In the genomic region with DNA sequence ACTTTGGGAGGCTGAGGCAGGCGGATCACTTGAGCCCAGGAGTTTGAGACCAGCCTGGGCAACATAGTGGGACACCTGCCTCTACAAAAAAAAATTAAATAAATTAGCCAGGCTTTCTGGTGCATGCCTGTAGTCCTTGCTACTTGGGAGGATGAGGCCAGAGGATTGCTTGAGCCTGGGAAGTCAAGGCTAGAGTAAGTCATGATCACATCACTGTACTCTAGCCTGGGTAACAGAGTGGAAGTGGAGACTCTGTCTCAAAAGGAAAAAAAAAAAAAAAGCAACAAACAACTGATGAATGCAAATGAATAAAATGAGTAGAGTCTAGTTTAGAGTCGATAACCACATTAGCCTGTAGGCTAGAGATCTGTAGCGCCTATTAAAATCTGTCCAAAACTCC, we compare ENCODE assay signal across 28 cellular contexts. TPM values are rescaled to one million over a fixed set of nuclear protein-coding genes. Genes with fewer than 3 reads are reported as not detected.
DNase-seq lines count a peak whose midpoint lies in the region; ATAC-seq, FAIRE-seq and TF ChIP-seq lines count a peak whose summit lies in the region.
"Had no signal": no experiment of that assay in that cellular context is flagged by ENCODE, and none has a peak within 500 bp of the region (broad histone marks: within the 10 kb centered on the region; RNA-seq: fewer than 3 reads in every experiment).

No MANE protein-coding gene starts in this region.

- H3K9me2 ChIP-seq in SK-N-SH, result no peaks in the 10 kb centered on the region

- no peak overlapping the region for H3K4me2 ChIP-seq in SK-N-SH
- H3K4me2 ChIP-seq in K562 (ENCODE audit: insufficient read depth, low read length), result no peak overlapping the region
- H3K4me2 ChIP-seq: GM23338 had no signal

- H3K27ac ChIP-seq in SK-N-SH (ENCODE audit: low read depth in 2 of 2, low read length in 1 of 2) (peak overlapping the region in 1 of 2 experiments; percentile 87; a peak in 2 of 4 replicates), K562 (ENCODE audit: extremely low read depth, low read depth, low read length) (peak overlapping the region; percentile 91; the same call in 2 of the 3 replicates), upper lobe of right lung (no peak overlapping the region)
- H3K27ac ChIP-seq: 22Rv1, right atrium auricular region, thoracic aorta had no signal

- CTCF ChIA-PET in SK-N-SH (lab: Yijun Ruan, JAX) (no interaction called here), K562 (lab: Yijun Ruan, JAX; ENCODE audit: low intra/inter-chr PET ratio) (no interaction called here)

- H4K20me1 ChIP-seq in SK-N-SH (ENCODE audit: insufficient read depth), result no peaks in the 10 kb centered on the region
- H4K20me1 ChIP-seq in K562 (replicated peaks; ENCODE audit: control insufficient read depth, insufficient read depth, low read length), result no peaks in the 10 kb centered on the region

- H3K79me2 ChIP-seq in SK-N-SH (ENCODE audit: insufficient read depth), result peaks cover 21% of the 10 kb centered on the region
- peaks cover 26% of the 10 kb centered on the region for H3K79me2 ChIP-seq in K562 (ENCODE audit: control insufficient read depth, insufficient read depth, low read length)

- H3F3A ChIP-seq in SK-N-SH (replicated peaks; ENCODE audit: insufficient read depth), result peaks cover 62% of the 10 kb centered on the region

- ATAC-seq in SK-N-SH treated with all-trans-retinoic acid at 6 μM for 48 hours (no peak), K562 (no peak), upper lobe of right lung (no peak)
- ATAC-seq: GM23338; left ventricle myocardium superior; natural killer cell treated with Interleukin-12 subunit alpha and Interleukin-12 subunit beta and Interleukin-15 and Interleukin-18, amount 100 ng/mL, for 72 hours; pancreas; stimulated activated memory B cell treated with anti-CD40 and anti-IgM and Interleukin-4, amounts not matched to agents 10 μg/mL and 1 μg/mL and 100 μg/mL, for 72 hours; WTC11 had no signal

- no peak for DNase-seq in SK-N-SH
- peak in 1 of 4 experiments; percentile 49 for DNase-seq in K562 (ENCODE audit: extremely low read depth in 1 of 4, low spot score in 3 of 4)
- peak; percentile 80 for DNase-seq in kidney tubule cell (ENCODE audit: low spot score)
- DNase-seq in 8988T, result no peak
- DNase-seq in GM13976 (ENCODE audit: low spot score), result no peak
- DNase-seq in upper lobe of right lung, result no peak
- no peak for DNase-seq in SK-N-DZ (ENCODE audit: low spot score)
- DNase-seq: activated naive CD8-positive, alpha-beta T cell treated with anti-CD3 and anti-CD28 coated beads for 36 hours; CD4-positive, alpha-beta T cell; cerebellar nuclear complex; foreskin melanocyte; hippocampal formation; immature natural killer cell; left ventricle myocardium superior; NCI-H1105; NCI-H1930; NCI-H69; pancreas; stimulated activated CD4-positive, alpha-beta T cell treated with anti-CD3 and anti-CD28 coated beads, Interleukin-4, amount 100 ng/mL, for 1 hour had no signal

- BruUV-seq in K562 (replicated peaks; lab: Mats Ljungman, UMichigan), result no TSS peak

- no peaks in the 10 kb centered on the region for H3K9me1 ChIP-seq in K562 (ENCODE audit: control insufficient read depth, insufficient read depth, low read length)

- H3K4me3 ChIP-seq in SK-N-SH (ENCODE audit: low read depth in 2 of 2, low read length in 1 of 2), result no peak overlapping the region
- no peak overlapping the region for H3K4me3 ChIP-seq in K562
- no peak overlapping the region for H3K4me3 ChIP-seq in upper lobe of right lung
- H3K4me3 ChIP-seq: GM23338, pancreas, right atrium auricular region, thoracic aorta had no signal

- POLR2A ChIA-PET in SK-N-SH (lab: Yijun Ruan, JAX) (no interaction called here), K562 (lab: Yijun Ruan, JAX) (interaction anchor here (1.2 kb wide), 1 partner anchor 79 kb away, joined by 4 read pairs; no protein-coding TSS in a partner anchor)

- TF ChIP-seq EP300 in SK-N-SH (IDR thresholded peaks at IDR 0.05; ENCODE audit: borderline replicate concordance in 1 of 2, low read depth in 1 of 2, low read length in 1 of 2) (no peak), K562 (IDR thresholded peaks at IDR 0.05; ENCODE audit: low read length) (no peak)

- no peak overlapping the region for H3K9ac ChIP-seq in SK-N-SH
- H3K9ac ChIP-seq in K562 (ENCODE audit: insufficient read depth in 1 of 2, low read depth in 2 of 2, low read length in 2 of 2), result peak overlapping the region; percentile 6 to 70; a peak in 2 of 4 replicates

- H2AFZ ChIP-seq in SK-N-SH (ENCODE audit: low read depth) (no peak overlapping the region), K562 (ENCODE audit: low read depth, low read length) (peak overlapping the region; percentile 83; the same call in 1 of the 2 replicates)
- H2AFZ ChIP-seq: GM23338 had no signal

- no peak for FAIRE-seq in K562 (lab: Jason Lieb, UNC)
- FAIRE-seq: G401.6, pancreas had no signal

- TF ChIP-seq RAD21 in SK-N-SH (IDR thresholded peaks at IDR 0.05; ENCODE audit: low read length), result no peak
- TF ChIP-seq RAD21 in K562 (CRISPR knock-in tag; conservative IDR thresholded peaks at IDR 0.05 in 1 of 2, IDR thresholded peaks at IDR 0.05 in 1 of 2), result no peak

- in situ Hi-C loops in K562 (cut with MboI) (no loop called here), GM13976 (cut with MboI; ENCODE audit: low sequenced_read_pairs, unreplicated experiment) (no loop called here)

- H3K27me3 ChIP-seq in SK-N-SH (ENCODE audit: insufficient read depth), result no peaks in the 10 kb centered on the region
- no peaks in the 10 kb centered on the region for H3K27me3 ChIP-seq in K562 (ENCODE audit: control insufficient read depth in 2 of 2, insufficient read depth in 2 of 2, low read length in 2 of 2)
- H3K27me3 ChIP-seq in upper lobe of right lung, result no peaks in the 10 kb centered on the region
- H3K27me3 ChIP-seq: pancreas, right atrium auricular region had no signal

- TF ChIP-seq POLR2A in K562 (conservative IDR thresholded peaks at IDR 0.05), result no peak

- WGBS in SK-N-SH (ENCODE audit: low lambda C conversion rate), result 83% methylated on average over 3 of the region's 3 CpGs
- WGBS in K562 (ENCODE audit: insufficient coverage, low coverage, missing lambda C conversion rate), result 76% methylated on average over 3 of the region's 3 CpGs

- intact Hi-C loops in K562 (cut with micrococcal nuclease) (loop anchor here (5.0 kb wide), 1 partner anchor 153 kb away; no protein-coding TSS in a partner anchor), upper lobe of right lung (cut with DNase I) (no loop called here)

- H3K9me3 ChIP-seq in SK-N-SH (no peaks in the 10 kb centered on the region), K562 (replicated peaks; ENCODE audit: control insufficient read depth, insufficient read depth, low read depth, low read length) (no peaks in the 10 kb centered on the region), upper lobe of right lung (no peaks in the 10 kb centered on the region)
- H3K9me3 ChIP-seq: pancreas, right atrium auricular region, thoracic aorta had no signal

- TF ChIP-seq CTCF in SK-N-SH (IDR thresholded peaks at IDR 0.05) (no peak), K562 (IDR thresholded peaks at IDR 0.05 in 2 of 3, conservative IDR thresholded peaks at IDR 0.05 in 1 of 3; ENCODE audit: insufficient read depth in 2 of 3, low read depth in 1 of 3, low read length in 3 of 3) (no peak), GM13976 (IDR thresholded peaks at IDR 0.05; ENCODE audit: borderline replicate concordance, control extremely low read depth, extremely low read depth, insufficient read depth, missing control alignments) (no peak), upper lobe of right lung (IDR thresholded peaks at IDR 0.05) (no peak)

- H3K36me3 ChIP-seq in SK-N-SH (replicated peaks in 1 of 2; ENCODE audit: control insufficient read depth in 1 of 2, insufficient read depth in 2 of 2, low read length in 1 of 2) (no peaks in the 10 kb centered on the region), K562 (ENCODE audit: control insufficient read depth, insufficient read depth, low read length) (no peaks in the 10 kb centered on the region), upper lobe of right lung (no peaks in the 10 kb centered on the region)
- H3K36me3 ChIP-seq: pancreas, right atrium auricular region, thoracic aorta had no signal

- peaks cover under 1 to 20% of the 10 kb centered on the region in 2 experiments; a peak in 2 of 4 replicates for H3K4me1 ChIP-seq in SK-N-SH (ENCODE audit: control insufficient read depth in 1 of 2, insufficient read depth in 2 of 2, low read depth in 1 of 2, low read length in 1 of 2)
- peaks cover 28 to 37% of the 10 kb centered on the region in 2 experiments for H3K4me1 ChIP-seq in K562 (replicated peaks in 1 of 2; ENCODE audit: control insufficient read depth in 2 of 2, insufficient read depth in 2 of 2, low read length in 2 of 2)
- peaks cover 10% of the 10 kb centered on the region for H3K4me1 ChIP-seq in upper lobe of right lung

RNA-seq across cellular contexts. Expression of a gene that starts 3.9 kb away (rescaled TPM):
- 37.1 and 51.3 TPM in 2 replicates for polyA plus RNA-seq in SK-N-SH (2012; rRNA removed)
- polyA plus RNA-seq in SK-N-SH (2012; cell fraction: cytosol; rRNA removed), result 34.8 and 43.2 TPM in 2 replicates
- 23.9 and 31.8 TPM in 2 replicates for polyA plus RNA-seq in SK-N-SH (2012; cell fraction: nucleus; rRNA removed)
- 41.1 and 59.5 TPM in 2 replicates for total RNA-seq in K562 (2011; cell fraction: chromatin; rRNA removed; ENCODE audit: low replicate concordance)
- total RNA-seq in K562 (2011; cell fraction: nucleolus; rRNA removed), result 31.4 and 35.0 TPM in 2 replicates
- total RNA-seq in K562 (2011; cell fraction: nucleoplasm; rRNA removed), result 49.1 and 68.7 TPM in 2 replicates
- total RNA-seq in K562 (2014; rRNA removed), result 42.8 and 53.2 TPM in 2 replicates
- total RNA-seq in K562 (2014; rRNA removed; fragmentation: Illumina TruSeq; extraction: Trizol), result 56.5 and 61.9 TPM in 2 replicates
- total RNA-seq in K562 (2015; rRNA removed; fragmentation: Illumina TruSeq; extraction: Trizol), result 41.9 and 46.0 TPM in 2 replicates
- total RNA-seq in K562 (2021), result 56.8 and 58.4 TPM in 2 replicates
- polyA plus RNA-seq in K562 (2011; rRNA removed), result 61.3 and 63.4 TPM in 2 replicates
- 40.5 and 52.1 TPM in 2 replicates for polyA plus RNA-seq in K562 (2011; cell fraction: cytosol; rRNA removed)
- 26.2 and 29.4 TPM in 2 replicates for polyA plus RNA-seq in K562 (2011; cell fraction: nucleus; rRNA removed)
- polyA plus RNA-seq in K562 (2012), result 38.9 and 63.2 TPM in 2 replicates
- polyA plus RNA-seq in K562 (2014; fragmentation: Illumina TruSeq; extraction: Trizol), result 57.3 and 59.6 TPM in 2 replicates
- 10 to 100 TPM; 43.6 to 60.8 TPM for polyA plus RNA-seq in K562 (2014; fragmentation: Nextera tagmentation; extraction: Ambion mirVana)
- polyA plus RNA-seq in K562 (2014; rRNA removed), result 41.5 and 42.4 TPM in 2 replicates
- polyA minus RNA-seq in K562 (2011; rRNA and poly(A)+ RNA removed), result 75.9 and 78.7 TPM in 2 replicates
- polyA minus RNA-seq in K562 (2011; cell fraction: cytosol; rRNA and poly(A)+ RNA removed), result 35.5 and 39.9 TPM in 2 replicates
- polyA minus RNA-seq in K562 (2011; cell fraction: nucleus; rRNA and poly(A)+ RNA removed), result 14.1 and 22.7 TPM in 2 replicates
- total RNA-seq in upper lobe of right lung, result 40.8 TPM
- 52.4 and 57.5 TPM in 2 replicates for polyA plus RNA-seq in SK-N-DZ (2014; cell fraction: cytosol; rRNA removed)
- 23.4 and 25.3 TPM in 2 replicates for polyA plus RNA-seq in SK-N-DZ (2014; cell fraction: nucleus; rRNA removed)

RNA-seq across cellular contexts. Expression of a gene that starts 6.1 kb away (rescaled TPM):
- polyA plus RNA-seq in SK-N-SH (2012; rRNA removed), result 140 and 195 TPM in 2 replicates
- 181 and 188 TPM in 2 replicates for polyA plus RNA-seq in SK-N-SH (2012; cell fraction: cytosol; rRNA removed)
- 68.3 and 108 TPM in 2 replicates for polyA plus RNA-seq in SK-N-SH (2012; cell fraction: nucleus; rRNA removed)
- 63.6 and 104 TPM in 2 replicates for total RNA-seq in K562 (2011; cell fraction: chromatin; rRNA removed; ENCODE audit: low replicate concordance)
- total RNA-seq in K562 (2011; cell fraction: nucleolus; rRNA removed), result 48.9 and 50.5 TPM in 2 replicates
- total RNA-seq in K562 (2011; cell fraction: nucleoplasm; rRNA removed), result 69.7 and 91.1 TPM in 2 replicates
- total RNA-seq in K562 (2014; rRNA removed), result 127 and 151 TPM in 2 replicates
- 157 and 175 TPM in 2 replicates for total RNA-seq in K562 (2014; rRNA removed; fragmentation: Illumina TruSeq; extraction: Trizol)
- 175 and 184 TPM in 2 replicates for total RNA-seq in K562 (2015; rRNA removed; fragmentation: Illumina TruSeq; extraction: Trizol)
- total RNA-seq in K562 (2021), result 122 and 129 TPM in 2 replicates
- 187 and 192 TPM in 2 replicates for polyA plus RNA-seq in K562 (2011; rRNA removed)
- 87.5 and 145 TPM in 2 replicates for polyA plus RNA-seq in K562 (2011; cell fraction: cytosol; rRNA removed)
- polyA plus RNA-seq in K562 (2011; cell fraction: nucleus; rRNA removed), result 40.7 and 68.0 TPM in 2 replicates
- 166 and 250 TPM in 2 replicates for polyA plus RNA-seq in K562 (2012)
- 197 and 230 TPM in 2 replicates for polyA plus RNA-seq in K562 (2014; fragmentation: Illumina TruSeq; extraction: Trizol)
- 100 to 1,000 TPM; 179 to 249 TPM for polyA plus RNA-seq in K562 (2014; fragmentation: Nextera tagmentation; extraction: Ambion mirVana)
- polyA plus RNA-seq in K562 (2014; rRNA removed), result 173 and 185 TPM in 2 replicates
- 147 and 159 TPM in 2 replicates for polyA minus RNA-seq in K562 (2011; rRNA and poly(A)+ RNA removed)
- 37.2 and 57.5 TPM in 2 replicates for polyA minus RNA-seq in K562 (2011; cell fraction: cytosol; rRNA and poly(A)+ RNA removed)
- polyA minus RNA-seq in K562 (2011; cell fraction: nucleus; rRNA and poly(A)+ RNA removed), result 17.5 and 40.5 TPM in 2 replicates
- 133 TPM for total RNA-seq in upper lobe of right lung
- 138 and 151 TPM in 2 replicates for polyA plus RNA-seq in SK-N-DZ (2014; cell fraction: cytosol; rRNA removed)
- 64.0 and 66.4 TPM in 2 replicates for polyA plus RNA-seq in SK-N-DZ (2014; cell fraction: nucleus; rRNA removed)
